Comparison of ENCODE assay signal across 1 cellular context in the genomic region with DNA sequence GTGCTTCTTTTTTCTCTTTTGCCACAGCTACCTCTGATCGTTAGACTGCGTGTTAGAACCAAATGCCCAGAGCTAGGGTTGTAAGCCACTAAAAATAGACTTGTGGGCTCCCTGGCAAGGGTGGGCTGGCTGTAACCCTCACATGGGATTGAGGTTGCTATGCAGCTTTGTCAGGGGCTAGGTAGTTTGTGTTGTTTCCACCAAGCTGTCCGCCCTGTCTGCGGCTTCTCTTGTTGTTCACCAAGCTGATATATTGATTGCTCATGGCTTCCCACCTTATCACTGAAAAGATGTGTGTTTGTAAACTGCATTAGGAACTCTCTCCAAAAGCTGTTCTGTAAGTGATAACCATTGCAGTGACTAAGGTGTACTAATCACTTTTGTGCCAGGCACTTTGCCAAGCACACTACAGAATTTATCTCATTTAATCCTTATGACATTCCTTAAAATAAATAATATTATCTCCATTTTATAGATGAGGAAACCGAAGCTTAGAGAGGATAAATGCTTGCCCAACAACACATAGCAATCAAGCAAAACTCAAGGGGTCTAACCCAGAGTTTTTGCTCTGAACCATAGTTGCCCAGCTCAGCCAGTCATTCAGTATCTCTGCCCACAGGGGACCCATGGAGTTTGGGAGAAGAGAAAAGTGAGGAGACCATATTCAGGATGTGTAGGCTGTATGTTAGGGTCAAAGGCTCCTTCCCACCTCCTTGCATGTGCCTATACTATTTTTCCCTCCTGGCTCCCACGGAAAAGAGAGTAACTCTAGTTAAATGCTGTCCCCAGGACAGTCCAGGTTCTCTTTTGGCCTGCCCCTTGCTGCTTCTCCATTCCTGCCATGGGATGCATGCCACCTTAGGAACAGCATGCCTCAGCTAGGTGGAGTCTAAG.
TF ChIP-seq lines count a peak whose summit lies in the region.

No MANE protein-coding gene starts in this region.

TF ChIP-seq in K562, 482 proteins besides CTCF, POLR2A, EP300 and RAD21 (continues in another document):
- TF ChIP-seq, protein P1, sequence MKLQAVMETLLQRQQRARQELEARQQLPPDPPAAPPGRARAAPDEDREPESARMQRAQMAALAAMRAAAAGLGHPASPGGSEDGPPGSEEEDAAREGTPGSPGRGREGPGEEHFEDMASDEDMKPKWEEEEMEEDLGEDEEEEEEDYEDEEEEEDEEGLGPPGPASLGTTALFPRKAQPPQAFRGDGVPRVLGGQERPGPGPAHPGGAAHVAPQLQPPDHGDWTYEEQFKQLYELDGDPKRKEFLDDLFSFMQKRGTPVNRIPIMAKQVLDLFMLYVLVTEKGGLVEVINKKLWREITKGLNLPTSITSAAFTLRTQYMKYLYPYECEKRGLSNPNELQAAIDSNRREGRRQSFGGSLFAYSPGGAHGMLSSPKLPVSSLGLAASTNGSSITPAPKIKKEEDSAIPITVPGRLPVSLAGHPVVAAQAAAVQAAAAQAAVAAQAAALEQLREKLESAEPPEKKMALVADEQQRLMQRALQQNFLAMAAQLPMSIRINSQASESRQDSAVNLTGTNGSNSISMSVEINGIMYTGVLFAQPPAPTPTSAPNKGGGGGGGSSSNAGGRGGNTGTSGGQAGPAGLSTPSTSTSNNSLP (IDR thresholded peaks at IDR 0.05; ENCODE audit: borderline replicate concordance, low read depth, low read length), result peak; percentile 38; the same call in 1 of the 2 replicates
- TF ChIP-seq ZNF778 (CRISPR knock-in tag; IDR thresholded peaks at IDR 0.05), result no peak
- no peak for TF ChIP-seq SRSF3 (IDR thresholded peaks at IDR 0.05; ENCODE audit: insufficient read depth, low read length)
- TF ChIP-seq MYNN (IDR thresholded peaks at IDR 0.05), result peak; percentile 49; the same call in 1 of the 2 replicates
- TF ChIP-seq MYNN (CRISPR knock-in tag; IDR thresholded peaks at IDR 0.05), result no peak
- TF ChIP-seq, protein P2, sequence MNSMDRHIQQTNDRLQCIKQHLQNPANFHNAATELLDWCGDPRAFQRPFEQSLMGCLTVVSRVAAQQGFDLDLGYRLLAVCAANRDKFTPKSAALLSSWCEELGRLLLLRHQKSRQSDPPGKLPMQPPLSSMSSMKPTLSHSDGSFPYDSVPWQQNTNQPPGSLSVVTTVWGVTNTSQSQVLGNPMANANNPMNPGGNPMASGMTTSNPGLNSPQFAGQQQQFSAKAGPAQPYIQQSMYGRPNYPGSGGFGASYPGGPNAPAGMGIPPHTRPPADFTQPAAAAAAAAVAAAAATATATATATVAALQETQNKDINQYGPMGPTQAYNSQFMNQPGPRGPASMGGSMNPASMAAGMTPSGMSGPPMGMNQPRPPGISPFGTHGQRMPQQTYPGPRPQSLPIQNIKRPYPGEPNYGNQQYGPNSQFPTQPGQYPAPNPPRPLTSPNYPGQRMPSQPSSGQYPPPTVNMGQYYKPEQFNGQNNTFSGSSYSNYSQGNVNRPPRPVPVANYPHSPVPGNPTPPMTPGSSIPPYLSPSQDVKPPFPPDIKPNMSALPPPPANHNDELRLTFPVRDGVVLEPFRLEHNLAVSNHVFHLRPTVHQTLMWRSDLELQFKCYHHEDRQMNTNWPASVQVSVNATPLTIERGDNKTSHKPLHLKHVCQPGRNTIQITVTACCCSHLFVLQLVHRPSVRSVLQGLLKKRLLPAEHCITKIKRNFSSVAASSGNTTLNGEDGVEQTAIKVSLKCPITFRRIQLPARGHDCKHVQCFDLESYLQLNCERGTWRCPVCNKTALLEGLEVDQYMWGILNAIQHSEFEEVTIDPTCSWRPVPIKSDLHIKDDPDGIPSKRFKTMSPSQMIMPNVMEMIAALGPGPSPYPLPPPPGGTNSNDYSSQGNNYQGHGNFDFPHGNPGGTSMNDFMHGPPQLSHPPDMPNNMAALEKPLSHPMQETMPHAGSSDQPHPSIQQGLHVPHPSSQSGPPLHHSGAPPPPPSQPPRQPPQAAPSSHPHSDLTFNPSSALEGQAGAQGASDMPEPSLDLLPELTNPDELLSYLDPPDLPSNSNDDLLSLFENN (IDR thresholded peaks at IDR 0.05; ENCODE audit: low read depth in 2 of 2, low read length in 2 of 2), result peak in 1 of 2 experiments; percentile 56; a peak in 2 of 4 replicates
- peak; percentile 44 for TF ChIP-seq MTA2 (IDR thresholded peaks at IDR 0.05; ENCODE audit: low read depth)
- TF ChIP-seq EHMT2 (IDR thresholded peaks at IDR 0.05), result no peak
- TF ChIP-seq, protein P3, sequence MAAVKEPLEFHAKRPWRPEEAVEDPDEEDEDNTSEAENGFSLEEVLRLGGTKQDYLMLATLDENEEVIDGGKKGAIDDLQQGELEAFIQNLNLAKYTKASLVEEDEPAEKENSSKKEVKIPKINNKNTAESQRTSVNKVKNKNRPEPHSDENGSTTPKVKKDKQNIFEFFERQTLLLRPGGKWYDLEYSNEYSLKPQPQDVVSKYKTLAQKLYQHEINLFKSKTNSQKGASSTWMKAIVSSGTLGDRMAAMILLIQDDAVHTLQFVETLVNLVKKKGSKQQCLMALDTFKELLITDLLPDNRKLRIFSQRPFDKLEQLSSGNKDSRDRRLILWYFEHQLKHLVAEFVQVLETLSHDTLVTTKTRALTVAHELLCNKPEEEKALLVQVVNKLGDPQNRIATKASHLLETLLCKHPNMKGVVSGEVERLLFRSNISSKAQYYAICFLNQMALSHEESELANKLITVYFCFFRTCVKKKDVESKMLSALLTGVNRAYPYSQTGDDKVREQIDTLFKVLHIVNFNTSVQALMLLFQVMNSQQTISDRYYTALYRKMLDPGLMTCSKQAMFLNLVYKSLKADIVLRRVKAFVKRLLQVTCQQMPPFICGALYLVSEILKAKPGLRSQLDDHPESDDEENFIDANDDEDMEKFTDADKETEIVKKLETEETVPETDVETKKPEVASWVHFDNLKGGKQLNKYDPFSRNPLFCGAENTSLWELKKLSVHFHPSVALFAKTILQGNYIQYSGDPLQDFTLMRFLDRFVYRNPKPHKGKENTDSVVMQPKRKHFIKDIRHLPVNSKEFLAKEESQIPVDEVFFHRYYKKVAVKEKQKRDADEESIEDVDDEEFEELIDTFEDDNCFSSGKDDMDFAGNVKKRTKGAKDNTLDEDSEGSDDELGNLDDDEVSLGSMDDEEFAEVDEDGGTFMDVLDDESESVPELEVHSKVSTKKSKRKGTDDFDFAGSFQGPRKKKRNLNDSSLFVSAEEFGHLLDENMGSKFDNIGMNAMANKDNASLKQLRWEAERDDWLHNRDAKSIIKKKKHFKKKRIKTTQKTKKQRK (IDR thresholded peaks at IDR 0.05; ENCODE audit: borderline replicate concordance, low read depth, low read length), result no peak
- TF ChIP-seq CBFA2T3 (IDR thresholded peaks at IDR 0.05), result peak; percentile 90
- no peak for TF ChIP-seq ZNF174 (CRISPR knock-in tag; IDR thresholded peaks at IDR 0.05)
- peak; percentile 32; the same call in 1 of the 2 replicates for TF ChIP-seq KLF16 (IDR thresholded peaks at IDR 0.05)
- peak; percentile 83 for TF ChIP-seq NCOR1 (IDR thresholded peaks at IDR 0.05)
- TF ChIP-seq CBFA2T2 (conservative IDR thresholded peaks at IDR 0.05), result peak; percentile 82
- peak; percentile 91 for TF ChIP-seq ARID1B (IDR thresholded peaks at IDR 0.05)
- TF ChIP-seq, protein P4, sequence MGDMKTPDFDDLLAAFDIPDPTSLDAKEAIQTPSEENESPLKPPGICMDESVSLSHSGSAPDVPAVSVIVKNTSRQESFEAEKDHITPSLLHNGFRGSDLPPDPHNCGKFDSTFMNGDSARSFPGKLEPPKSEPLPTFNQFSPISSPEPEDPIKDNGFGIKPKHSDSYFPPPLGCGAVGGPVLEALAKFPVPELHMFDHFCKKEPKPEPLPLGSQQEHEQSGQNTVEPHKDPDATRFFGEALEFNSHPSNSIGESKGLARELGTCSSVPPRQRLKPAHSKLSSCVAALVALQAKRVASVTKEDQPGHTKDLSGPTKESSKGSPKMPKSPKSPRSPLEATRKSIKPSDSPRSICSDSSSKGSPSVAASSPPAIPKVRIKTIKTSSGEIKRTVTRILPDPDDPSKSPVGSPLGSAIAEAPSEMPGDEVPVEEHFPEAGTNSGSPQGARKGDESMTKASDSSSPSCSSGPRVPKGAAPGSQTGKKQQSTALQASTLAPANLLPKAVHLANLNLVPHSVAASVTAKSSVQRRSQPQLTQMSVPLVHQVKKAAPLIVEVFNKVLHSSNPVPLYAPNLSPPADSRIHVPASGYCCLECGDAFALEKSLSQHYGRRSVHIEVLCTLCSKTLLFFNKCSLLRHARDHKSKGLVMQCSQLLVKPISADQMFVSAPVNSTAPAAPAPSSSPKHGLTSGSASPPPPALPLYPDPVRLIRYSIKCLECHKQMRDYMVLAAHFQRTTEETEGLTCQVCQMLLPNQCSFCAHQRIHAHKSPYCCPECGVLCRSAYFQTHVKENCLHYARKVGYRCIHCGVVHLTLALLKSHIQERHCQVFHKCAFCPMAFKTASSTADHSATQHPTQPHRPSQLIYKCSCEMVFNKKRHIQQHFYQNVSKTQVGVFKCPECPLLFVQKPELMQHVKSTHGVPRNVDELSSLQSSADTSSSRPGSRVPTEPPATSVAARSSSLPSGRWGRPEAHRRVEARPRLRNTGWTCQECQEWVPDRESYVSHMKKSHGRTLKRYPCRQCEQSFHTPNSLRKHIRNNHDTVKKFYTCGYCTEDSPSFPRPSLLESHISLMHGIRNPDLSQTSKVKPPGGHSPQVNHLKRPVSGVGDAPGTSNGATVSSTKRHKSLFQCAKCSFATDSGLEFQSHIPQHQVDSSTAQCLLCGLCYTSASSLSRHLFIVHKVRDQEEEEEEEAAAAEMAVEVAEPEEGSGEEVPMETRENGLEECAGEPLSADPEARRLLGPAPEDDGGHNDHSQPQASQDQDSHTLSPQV (IDR thresholded peaks at IDR 0.05), result peak; percentile 60
- TF ChIP-seq TEAD4 (IDR thresholded peaks at IDR 0.05; ENCODE audit: low read length), result peak; percentile 85
- no peak for TF ChIP-seq TEAD4 (CRISPR knock-in tag; IDR thresholded peaks at IDR 0.05; ENCODE audit: borderline replicate concordance)
- no peak for TF ChIP-seq TEAD2 (tag; IDR thresholded peaks at IDR 0.05)
- peak in 1 of 2 experiments; percentile 53; a peak in 1 of 4 replicates for TF ChIP-seq RCOR1 (IDR thresholded peaks at IDR 0.05; ENCODE audit: borderline replicate concordance in 1 of 2, low read depth in 2 of 2, low read length in 2 of 2)
- peak; percentile 25; the same call in 1 of the 2 replicates for TF ChIP-seq MAFK (IDR thresholded peaks at IDR 0.05; ENCODE audit: low read length)
- TF ChIP-seq C11orf30 (IDR thresholded peaks at IDR 0.05; ENCODE audit: low read depth), result peak; percentile 41; the same call in 1 of the 2 replicates
- TF ChIP-seq PPARD (CRISPR knock-in tag; IDR thresholded peaks at IDR 0.05), result no peak
- peak; percentile 54 for TF ChIP-seq HDAC3 (IDR thresholded peaks at IDR 0.05; ENCODE audit: borderline replicate concordance, partially characterized antibody)
- TF ChIP-seq SMARCA4 (IDR thresholded peaks at IDR 0.05), result peak; percentile 75
- peak; percentile 51 for TF ChIP-seq MEIS2 (IDR thresholded peaks at IDR 0.05; ENCODE audit: partially characterized antibody)
- 0 out of 2 replicates have a peak, but pooled peaks have one; percentile 21 for TF ChIP-seq MAFG (tag; conservative IDR thresholded peaks at IDR 0.05)
- TF ChIP-seq, protein P5, sequence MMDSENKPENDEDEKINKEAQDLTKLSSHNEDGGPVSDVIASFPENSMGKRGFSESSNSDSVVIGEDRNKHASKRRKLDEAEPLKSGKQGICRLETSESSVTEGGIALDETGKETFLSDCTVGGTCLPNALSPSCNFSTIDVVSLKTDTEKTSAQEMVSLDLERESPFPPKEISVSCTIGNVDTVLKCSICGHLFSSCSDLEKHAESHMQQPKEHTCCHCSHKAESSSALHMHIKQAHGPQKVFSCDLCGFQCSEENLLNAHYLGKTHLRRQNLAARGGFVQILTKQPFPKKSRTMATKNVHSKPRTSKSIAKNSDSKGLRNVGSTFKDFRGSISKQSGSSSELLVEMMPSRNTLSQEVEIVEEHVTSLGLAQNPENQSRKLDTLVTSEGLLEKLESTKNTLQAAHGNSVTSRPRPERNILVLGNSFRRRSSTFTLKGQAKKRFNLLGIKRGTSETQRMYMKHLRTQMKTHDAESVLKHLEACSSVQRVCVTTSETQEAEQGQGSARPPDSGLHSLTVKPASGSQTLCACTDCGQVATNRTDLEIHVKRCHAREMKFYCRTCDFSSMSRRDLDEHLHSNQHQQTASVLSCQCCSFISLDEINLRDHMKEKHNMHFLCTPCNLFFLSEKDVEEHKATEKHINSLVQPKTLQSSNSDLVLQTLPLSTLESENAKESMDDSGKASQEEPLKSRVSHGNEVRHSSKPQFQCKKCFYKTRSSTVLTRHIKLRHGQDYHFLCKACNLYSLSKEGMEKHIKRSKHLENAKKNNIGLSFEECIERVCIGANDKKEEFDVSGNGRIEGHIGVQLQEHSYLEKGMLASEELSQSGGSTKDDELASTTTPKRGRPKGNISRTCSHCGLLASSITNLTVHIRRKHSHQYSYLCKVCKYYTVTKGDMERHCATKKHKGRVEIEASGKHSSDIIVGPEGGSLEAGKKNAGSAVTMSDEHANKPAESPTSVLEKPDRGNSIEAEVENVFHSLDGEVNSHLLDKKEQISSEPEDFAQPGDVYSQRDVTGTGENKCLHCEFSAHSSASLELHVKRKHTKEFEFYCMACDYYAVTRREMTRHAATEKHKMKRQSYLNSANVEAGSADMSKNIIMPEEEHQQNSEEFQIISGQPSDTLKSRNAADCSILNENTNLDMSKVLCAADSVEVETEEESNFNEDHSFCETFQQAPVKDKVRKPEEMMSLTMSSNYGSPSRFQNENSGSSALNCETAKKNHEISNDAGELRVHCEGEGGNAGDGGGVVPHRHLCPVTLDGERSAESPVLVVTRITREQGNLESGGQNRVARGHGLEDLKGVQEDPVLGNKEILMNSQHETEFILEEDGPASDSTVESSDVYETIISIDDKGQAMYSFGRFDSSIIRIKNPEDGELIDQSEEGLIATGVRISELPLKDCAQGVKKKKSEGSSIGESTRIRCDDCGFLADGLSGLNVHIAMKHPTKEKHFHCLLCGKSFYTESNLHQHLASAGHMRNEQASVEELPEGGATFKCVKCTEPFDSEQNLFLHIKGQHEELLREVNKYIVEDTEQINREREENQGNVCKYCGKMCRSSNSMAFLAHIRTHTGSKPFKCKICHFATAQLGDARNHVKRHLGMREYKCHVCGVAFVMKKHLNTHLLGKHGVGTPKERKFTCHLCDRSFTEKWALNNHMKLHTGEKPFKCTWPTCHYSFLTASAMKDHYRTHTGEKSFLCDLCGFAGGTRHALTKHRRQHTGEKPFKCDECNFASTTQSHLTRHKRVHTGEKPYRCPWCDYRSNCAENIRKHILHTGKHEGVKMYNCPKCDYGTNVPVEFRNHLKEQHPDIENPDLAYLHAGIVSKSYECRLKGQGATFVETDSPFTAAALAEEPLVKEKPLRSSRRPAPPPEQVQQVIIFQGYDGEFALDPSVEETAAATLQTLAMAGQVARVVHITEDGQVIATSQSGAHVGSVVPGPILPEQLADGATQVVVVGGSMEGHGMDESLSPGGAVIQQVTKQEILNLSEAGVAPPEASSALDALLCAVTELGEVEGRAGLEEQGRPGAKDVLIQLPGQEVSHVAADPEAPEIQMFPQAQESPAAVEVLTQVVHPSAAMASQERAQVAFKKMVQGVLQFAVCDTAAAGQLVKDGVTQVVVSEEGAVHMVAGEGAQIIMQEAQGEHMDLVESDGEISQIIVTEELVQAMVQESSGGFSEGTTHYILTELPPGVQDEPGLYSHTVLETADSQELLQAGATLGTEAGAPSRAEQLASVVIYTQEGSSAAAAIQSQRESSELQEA (IDR thresholded peaks at IDR 0.05; ENCODE audit: low read depth), result no peak
- peak; percentile 92 for TF ChIP-seq TCF3 (CRISPR knock-in tag; IDR thresholded peaks at IDR 0.05)
- TF ChIP-seq STAT5A (IDR thresholded peaks at IDR 0.05; ENCODE audit: borderline replicate concordance, low read length), result peak; percentile 39; the same call in 1 of the 2 replicates
- no peak for TF ChIP-seq ZNF184 (CRISPR knock-in tag; IDR thresholded peaks at IDR 0.05)
- TF ChIP-seq GABPA (tag; conservative IDR thresholded peaks at IDR 0.05; ENCODE audit: low read depth), result no peak
